ENCODE assay signal across 8 cellular contexts in the genomic region with DNA sequence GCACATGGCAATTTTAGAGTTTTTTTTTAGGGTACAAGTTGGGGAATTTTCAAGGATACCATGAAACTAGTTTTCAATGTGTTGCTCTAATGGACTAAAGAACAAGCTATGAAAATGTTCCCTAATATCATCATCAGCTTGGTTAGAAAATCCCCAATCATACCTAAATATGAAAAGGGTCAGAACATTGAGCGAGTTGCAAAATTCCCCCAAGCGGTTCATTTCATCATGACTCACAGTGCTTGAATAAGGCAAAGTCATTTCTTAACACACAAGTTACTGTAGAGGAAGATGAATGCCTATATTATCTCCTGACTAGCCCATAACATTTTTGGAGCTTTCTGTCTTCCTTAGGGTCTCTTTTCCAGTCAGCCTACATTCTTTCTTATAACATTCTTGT.
A peak's percentile ranks its signal among the peaks of the same experiment; 100 is the strongest.
DNase-seq lines count a peak whose midpoint lies in the region; ATAC-seq, FAIRE-seq and TF ChIP-seq lines count a peak whose summit lies in the region.

No MANE protein-coding gene starts in this region.

- no peak for TF ChIP-seq POLR2A in heart left ventricle (IDR thresholded peaks at IDR 0.05)

- H3K4me1 ChIP-seq in heart left ventricle: peaks cover 0 to 55% (median 1%) of the 10 kb centered on the region in 12 donors
- no peaks in the 10 kb centered on the region for H3K4me1 ChIP-seq in kidney (ENCODE audit: control insufficient read depth in 1 of 2, insufficient read depth in 1 of 2, low read depth in 1 of 2, low read length in 2 of 2)

- H3K4me1 Mint-ChIP-seq in T-helper 2 cell treated with Interferon-gamma antibody and Interleukin-4, amounts not matched to agents 5 μg/mL and 100 μg/mL, for 36 hours (ENCODE audit: low read depth): peaks cover 68% of the 10 kb centered on the region

- H3K27ac Mint-ChIP-seq in T-helper 2 cell treated with Interferon-gamma antibody and Interleukin-4, amounts not matched to agents 5 μg/mL and 100 μg/mL, for 36 hours: peak overlapping the region; percentile 90

- no peak for TF ChIP-seq CTCF in heart left ventricle (IDR thresholded peaks at IDR 0.05)
- TF ChIP-seq CTCF in kidney (IDR thresholded peaks at IDR 0.05; ENCODE audit: borderline replicate concordance, extremely low read depth, insufficient read depth): no peak

- 60 to 80% (median 67%) methylated on average over 2 of the region's 2 CpGs for WGBS in heart left ventricle, 4 donors

- no peak for FAIRE-seq in kidney (lab: Jason Lieb, UNC)

- ATAC-seq in Right ventricle myocardium superior (ENCODE audit: poor library complexity) (peak; percentile 31), heart left ventricle (no peak), HG03095 (IDR thresholded peaks at IDR 0.05; ENCODE audit: unreplicated experiment) (peak; percentile 74)

- peak overlapping the region in 4 of 12 donors; percentile 12 to 82 (median 42) for H3K27ac ChIP-seq in heart left ventricle
- no peak overlapping the region for H3K27ac ChIP-seq in kidney (ENCODE audit: low read depth in 2 of 2, low read length in 2 of 2)

- no peak overlapping the region for H3K9ac ChIP-seq in kidney (ENCODE audit: low read length in 2 of 2)

- DNase-seq in Right ventricle myocardium superior: no peak
- no peak for DNase-seq in heart left ventricle
- peak; percentile 54 for DNase-seq in T-helper 2 cell treated with Interferon-gamma antibody and Interleukin-4, amounts not matched to agents 5 μg/mL and 100 μg/mL, for 36 hours (ENCODE audit: low spot score)
- DNase-seq in kidney tubule cell (ENCODE audit: low spot score): peak; percentile 42
- no peak for DNase-seq in kidney
- no peak for DNase-seq in NCI-H2171 (lab: John Stamatoyannopoulos, UW)
- DNase-seq in T1000 (lab: John Stamatoyannopoulos, UW): no peak

- intact Hi-C loops in Right ventricle myocardium superior (cut with DNase I) (no loop called here), heart left ventricle (cut with DNase I) (no loop called here), kidney (cut with DNase I) (no loop called here)

- no peaks in the 10 kb centered on the region for H3K9me3 Mint-ChIP-seq in T-helper 2 cell treated with Interferon-gamma antibody and Interleukin-4, amounts not matched to agents 5 μg/mL and 100 μg/mL, for 36 hours

- H3K4me3 ChIP-seq in heart left ventricle (no peak overlapping the region), kidney (ENCODE audit: low read length in 2 of 2) (no peak overlapping the region)

- H3K9me3 ChIP-seq in heart left ventricle (no peaks in the 10 kb centered on the region), kidney (ENCODE audit: control insufficient read depth in 1 of 2, low read length in 2 of 2) (no peaks in the 10 kb centered on the region)

- no peaks in the 10 kb centered on the region for H3K27me3 ChIP-seq in heart left ventricle

- H3K36me3 Mint-ChIP-seq in T-helper 2 cell treated with Interferon-gamma antibody and Interleukin-4, amounts not matched to agents 5 μg/mL and 100 μg/mL, for 36 hours (ENCODE audit: low read depth): peaks cover 54% of the 10 kb centered on the region

- H3K27me3 Mint-ChIP-seq in T-helper 2 cell treated with Interferon-gamma antibody and Interleukin-4, amounts not matched to agents 5 μg/mL and 100 μg/mL, for 36 hours (ENCODE audit: low read depth): no peaks in the 10 kb centered on the region

- H3K36me3 ChIP-seq in heart left ventricle (peaks cover 0 to 4% (median 0%) of the 10 kb centered on the region in 9 donors), kidney (ENCODE audit: control insufficient read depth in 1 of 2, insufficient read depth in 2 of 2, low read length in 2 of 2) (no peaks in the 10 kb centered on the region)

- H3K4me3 Mint-ChIP-seq in T-helper 2 cell treated with Interferon-gamma antibody and Interleukin-4, amounts not matched to agents 5 μg/mL and 100 μg/mL, for 36 hours: peak overlapping the region; percentile 80

Comparison
In these comparisons a context has a peak if more than half of its experiments do, and no peak if none do; other contexts are left out.
1. ATAC-seq: peak in Right ventricle myocardium superior (single experiment) and HG03095 (single experiment); none in heart left ventricle (0 of 4).
2. DNase-seq: peak in T-helper 2 cell treated with Interferon-gamma antibody and Interleukin-4, amounts not matched to agents 5 μg/mL and 100 μg/mL, for 36 hours (single experiment) and kidney tubule cell (single experiment); none in Right ventricle myocardium superior (single experiment), heart left ventricle (0 of 5), kidney (single experiment), NCI-H2171 (single experiment) and T1000 (single experiment).